In the genomic region with DNA sequence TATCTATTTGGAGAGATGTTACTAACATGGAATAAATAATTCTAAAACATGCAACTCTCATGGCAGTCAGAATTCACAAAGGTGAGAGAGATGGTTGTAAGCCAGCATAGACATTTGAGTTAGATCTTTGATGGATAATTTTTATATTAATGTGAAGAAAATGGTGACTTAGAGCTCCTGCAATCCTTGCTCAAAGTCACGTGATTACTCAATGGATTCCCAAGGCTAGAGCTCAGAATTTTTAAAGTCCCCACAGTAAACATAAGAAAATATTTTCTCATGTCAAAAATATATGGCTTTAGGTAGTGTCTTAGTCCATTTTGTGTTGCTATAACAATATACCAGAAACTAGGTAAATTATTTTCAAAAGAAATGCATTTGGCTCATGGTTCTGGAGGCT, we compare ENCODE assay signal across 27 cellular contexts.
"Had no signal": no experiment of that assay in that cellular context is flagged by ENCODE, and none has a peak within 500 bp of the region (broad histone marks: within the 10 kb centered on the region; RNA-seq: fewer than 3 reads in every experiment).

No MANE protein-coding gene starts in this region.

- H3K9me3 ChIP-seq: stomach, suprapubic skin, testis, thoracic aorta, thyroid gland, tibial artery, tibial nerve, transverse colon, upper lobe of left lung, upper lobe of right lung, uterus, vagina had no signal

- H3K4me1 ChIP-seq: suprapubic skin, testis, thyroid gland, tibial nerve, transverse colon, upper lobe of left lung, upper lobe of right lung, uterus, vagina had no signal

- H3K27me3 ChIP-seq: suprapubic skin, testis, thyroid gland, tibial artery, tibial nerve, transverse colon, upper lobe of left lung, upper lobe of right lung, uterus, vagina had no signal

- DNase-seq: stimulated activated CD4-positive, alpha-beta T cell treated with anti-CD3 and anti-CD28 coated beads, Interleukin-2, amount 100 ng/mL, for 48 hours; stimulated activated CD4-positive, alpha-beta T cell treated with anti-CD3 and anti-CD28 coated beads, Interleukin-4, amount 100 ng/mL, for 1 hour; stimulated activated CD4-positive, alpha-beta T cell treated with anti-CD3 and anti-CD28 coated beads, Interleukin-4, amount 100 ng/mL, for 24 hours; stimulated activated CD4-positive, alpha-beta T cell treated with anti-CD3 and anti-CD28 coated beads, Interleukin-4, amount 100 ng/mL, for 4 hours; stimulated activated CD8-positive, alpha-beta memory T cell treated with anti-CD3 and anti-CD28 coated beads, Interleukin-4, amount 100 ng/mL, for 48 hours; stimulated activated naive B cell treated with anti-CD40 and anti-IgM and Interleukin-4, amounts not matched to agents 10 μg/mL and 1 μg/mL and 100 μg/mL, for 72 hours; stimulated activated naive CD4-positive, alpha-beta T cell; stimulated activated naive CD4-positive, alpha-beta T cell treated with Interleukin-2 at 50 U/mL for 16 hours; stimulated activated naive CD8-positive, alpha-beta T cell treated with anti-CD3 and anti-CD28 coated beads, Interleukin-15, amount 100 ng/mL, for 72 hours; stimulated activated naive CD8-positive, alpha-beta T cell treated with anti-CD3 and anti-CD28 coated beads, Interleukin-15, Interleukin-2, amounts not matched to agents 100 U/mL and 50 U/mL, for 24 hours; stomach; substantia nigra; testis; thyroid gland; tibial artery; transverse colon; trophoblast cell; upper lobe of left lung; upper lobe of right lung; uterus had no signal

- H3K36me3 ChIP-seq: stomach, suprapubic skin, thoracic aorta, thyroid gland, tibial artery, tibial nerve, transverse colon, upper lobe of left lung, upper lobe of right lung, uterus, vagina had no signal

- H3K4me3 ChIP-seq: stomach, suprapubic skin, testis, thoracic aorta, thyroid gland, tibial artery, tibial nerve, transverse colon, upper lobe of left lung, upper lobe of right lung, uterus, vagina had no signal

- FAIRE-seq: urothelium cell line had no signal

- ATAC-seq: stimulated activated effector memory CD8-positive, alpha-beta T cell treated with anti-CD3 and anti-CD28 coated beads, Interleukin-12 subunit alpha, Interleukin-12 subunit beta, amount 100 ng/mL, for 72 hours; stimulated activated memory B cell treated with anti-CD40 and anti-IgM and Interleukin-4, amounts not matched to agents 10 μg/mL and 1 μg/mL and 100 μg/mL, for 72 hours; stimulated activated naive B cell treated with anti-CD40 and anti-IgM and Interleukin-4, amounts not matched to agents 10 μg/mL and 1 μg/mL and 100 μg/mL, for 72 hours; stimulated activated naive CD8-positive, alpha-beta T cell treated with anti-CD3 and anti-CD28 coated beads, Interleukin-15, amount 100 ng/mL, for 72 hours; stimulated activated naive CD8-positive, alpha-beta T cell treated with anti-CD3 and anti-CD28 coated beads, Interleukin-15, Interleukin-2, amounts not matched to agents 100 U/mL and 50 U/mL, for 24 hours; upper lobe of right lung had no signal

- H3K27ac ChIP-seq: stomach, suprapubic skin, testis, thoracic aorta, thyroid gland, tibial artery, tibial nerve, transverse colon, upper lobe of left lung, upper lobe of right lung, uterus, vagina had no signal
